15 cellular contexts compared by ENCODE assay signal in the genomic region with DNA sequence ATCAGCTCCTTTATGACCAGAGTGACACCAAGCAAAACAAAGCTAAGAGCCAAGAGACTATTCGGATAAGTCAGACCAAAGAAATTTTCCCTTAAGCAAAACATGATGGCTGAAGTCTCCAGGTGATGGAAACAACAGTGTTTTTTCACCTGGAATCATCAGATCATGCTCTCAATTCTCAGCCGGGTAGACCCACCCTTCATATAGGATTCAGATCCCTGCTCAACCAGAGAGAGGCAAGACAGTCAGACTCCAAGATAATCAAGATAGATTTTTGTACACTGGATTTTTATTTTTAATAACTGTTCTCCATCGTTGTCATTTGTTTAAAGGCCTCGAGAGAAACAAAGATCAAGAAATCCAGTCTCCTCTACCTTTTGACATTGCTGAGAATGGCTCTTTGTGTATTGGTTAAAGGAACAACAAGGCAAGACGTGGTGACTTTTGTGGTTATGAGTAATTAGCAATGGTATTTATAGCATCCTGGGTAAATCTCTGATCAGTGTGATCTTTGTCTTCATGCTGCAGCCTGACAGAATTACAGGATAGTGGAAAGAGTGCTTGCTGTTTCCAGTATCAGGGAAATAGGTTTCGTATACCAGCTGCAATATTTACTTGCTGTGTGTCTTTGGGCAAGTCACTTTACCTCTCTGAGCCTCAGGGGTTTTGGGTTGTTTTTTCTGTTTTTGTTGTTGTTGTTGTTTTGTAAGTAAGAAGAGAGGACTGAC. TPM values are rescaled to one million over a fixed set of nuclear protein-coding genes. Genes with fewer than 3 reads are reported as not detected.
DNase-seq lines count a peak whose midpoint lies in the region; ATAC-seq, FAIRE-seq and TF ChIP-seq lines count a peak whose summit lies in the region.
"Had no signal": no experiment of that assay in that cellular context is flagged by ENCODE, and none has a peak within 500 bp of the region (broad histone marks: within the 10 kb centered on the region; RNA-seq: fewer than 3 reads in every experiment).

No MANE protein-coding gene starts in this region.

- H3K27me3 Mint-ChIP-seq in T-helper 17 cell: no peaks in the 10 kb centered on the region
- H3K27me3 Mint-ChIP-seq in endodermal cell (ENCODE audit: insufficient read depth): no peaks in the 10 kb centered on the region
- H3K27me3 Mint-ChIP-seq: activated T-helper 17 cell treated with anti-CD3 and anti-CD28 coated beads, Interleukin-2, amount 50 U/mL, for 72 hours had no signal

- no peak overlapping the region for H3K4me3 ChIP-seq in BLaER1 treated with 17β-estradiol and CSF1 and Interleukin-3, amounts not matched to agents 10 nM and 100 nM
- no peak overlapping the region for H3K4me3 ChIP-seq in K562
- no peak overlapping the region for H3K4me3 ChIP-seq in endodermal cell (ENCODE audit: low read length)
- H3K4me3 ChIP-seq: gastrocnemius medialis, HAP-1, vagina had no signal

- peaks cover 0 to 48% (median 28%) of the 10 kb centered on the region in 10 experiments; a peak in 16 of 20 replicates for H3K4me1 ChIP-seq in BLaER1 treated with 17β-estradiol and CSF1 and Interleukin-3, amounts not matched to agents 10 nM and 100 nM
- no peaks in the 10 kb centered on the region for H3K4me1 ChIP-seq in K562 (replicated peaks in 1 of 2; ENCODE audit: control insufficient read depth in 2 of 2, insufficient read depth in 2 of 2, low read length in 2 of 2)
- H3K4me1 ChIP-seq in endodermal cell (ENCODE audit: control insufficient read depth, insufficient read depth, low read length): peaks cover 2% of the 10 kb centered on the region
- H3K4me1 ChIP-seq: gastrocnemius medialis, HAP-1, vagina had no signal

- intact Hi-C loops in K562 (cut with micrococcal nuclease): loop anchor here (5.0 kb wide), 1 partner anchor 190 kb away; no protein-coding TSS in a partner anchor

- no peaks in the 10 kb centered on the region for H3K9me1 ChIP-seq in K562 (ENCODE audit: control insufficient read depth, insufficient read depth, low read length)

- H4K20me1 ChIP-seq in BLaER1 treated with 17β-estradiol and CSF1 and Interleukin-3, amounts not matched to agents 10 nM and 100 nM: no peaks in the 10 kb centered on the region
- H4K20me1 ChIP-seq in K562 (replicated peaks; ENCODE audit: control insufficient read depth, insufficient read depth, low read length): no peaks in the 10 kb centered on the region

- H3K36me3 ChIP-seq in BLaER1 treated with 17β-estradiol and CSF1 and Interleukin-3, amounts not matched to agents 10 nM and 100 nM: no peaks in the 10 kb centered on the region
- H3K36me3 ChIP-seq in K562 (ENCODE audit: control insufficient read depth, insufficient read depth, low read length) (no peaks in the 10 kb centered on the region), endodermal cell (ENCODE audit: control insufficient read depth, insufficient read depth, low read length) (no peaks in the 10 kb centered on the region)
- H3K36me3 ChIP-seq: gastrocnemius medialis, HAP-1, neutrophil, vagina had no signal

- H3K27ac ChIP-seq in BLaER1 treated with 17β-estradiol and CSF1 and Interleukin-3, amounts not matched to agents 10 nM and 100 nM: no peak overlapping the region
- H3K27ac ChIP-seq in K562 (ENCODE audit: extremely low read depth, low read depth, low read length) (no peak overlapping the region), endodermal cell (ENCODE audit: low read depth, low read length) (no peak overlapping the region)
- H3K27ac ChIP-seq: gastrocnemius medialis, neutrophil, vagina had no signal

- H3K27me3 ChIP-seq in BLaER1 treated with 17β-estradiol and CSF1 and Interleukin-3, amounts not matched to agents 10 nM and 100 nM: no peaks in the 10 kb centered on the region
- peaks cover 4 to 5% of the 10 kb centered on the region in 2 experiments; a peak in 1 of 5 replicates for H3K27me3 ChIP-seq in K562 (ENCODE audit: control insufficient read depth in 2 of 2, insufficient read depth in 2 of 2, low read length in 2 of 2)
- no peaks in the 10 kb centered on the region for H3K27me3 ChIP-seq in endodermal cell (ENCODE audit: control insufficient read depth, insufficient read depth, low read length, poor library complexity, severe bottlenecking)
- H3K27me3 ChIP-seq: gastrocnemius medialis, neutrophil, vagina had no signal

- TF ChIP-seq CTCF in K562 (IDR thresholded peaks at IDR 0.05 in 2 of 3, conservative IDR thresholded peaks at IDR 0.05 in 1 of 3; ENCODE audit: insufficient read depth in 2 of 3, low read depth in 1 of 3, low read length in 3 of 3) (no peak), endodermal cell (conservative IDR thresholded peaks at IDR 0.05) (no peak)

- H3K4me2 ChIP-seq in BLaER1 treated with 17β-estradiol and CSF1 and Interleukin-3, amounts not matched to agents 10 nM and 100 nM: peak overlapping the region in 9 of 11 experiments; percentile 28 to 74 (median 62); a peak in 18 of 22 replicates
- no peak overlapping the region for H3K4me2 ChIP-seq in K562 (ENCODE audit: insufficient read depth, low read length)

- H3K4me1 Mint-ChIP-seq in T-helper 17 cell (no peaks in the 10 kb centered on the region), endodermal cell (peaks cover 17% of the 10 kb centered on the region)
- H3K4me1 Mint-ChIP-seq: activated T-helper 17 cell treated with anti-CD3 and anti-CD28 coated beads, Interleukin-2, amount 50 U/mL, for 72 hours had no signal

- POLR2A ChIA-PET in K562 (lab: Yijun Ruan, JAX): no interaction called here

- no peak for FAIRE-seq in K562 (lab: Jason Lieb, UNC)

- no peaks in the 10 kb centered on the region for H3K36me3 Mint-ChIP-seq in T-helper 17 cell (ENCODE audit: low read depth)
- no peaks in the 10 kb centered on the region for H3K36me3 Mint-ChIP-seq in endodermal cell (ENCODE audit: low read depth)

- no peak overlapping the region; a peak in 1 of 22 replicates for H3K9ac ChIP-seq in BLaER1 treated with 17β-estradiol and CSF1 and Interleukin-3, amounts not matched to agents 10 nM and 100 nM
- H3K9ac ChIP-seq in K562 (ENCODE audit: insufficient read depth in 1 of 2, low read depth in 2 of 2, low read length in 2 of 2) (no peak overlapping the region), endodermal cell (ENCODE audit: extremely low read depth, low read length, poor library complexity, severe bottlenecking) (no peak overlapping the region)

- H3K27ac Mint-ChIP-seq in T-helper 17 cell: no peak overlapping the region
- H3K27ac Mint-ChIP-seq in endodermal cell: no peak overlapping the region
- H3K27ac Mint-ChIP-seq: activated T-helper 17 cell treated with anti-CD3 and anti-CD28 coated beads, Interleukin-2, amount 50 U/mL, for 72 hours had no signal

- no peak for TF ChIP-seq POLR2A in K562 (conservative IDR thresholded peaks at IDR 0.05)

- CTCF ChIA-PET in K562 (lab: Yijun Ruan, JAX; ENCODE audit: low intra/inter-chr PET ratio): no interaction called here

- H3K4me3 Mint-ChIP-seq in T-helper 17 cell (no peak overlapping the region), endodermal cell (no peak overlapping the region)
- H3K4me3 Mint-ChIP-seq: activated T-helper 17 cell treated with anti-CD3 and anti-CD28 coated beads, Interleukin-2, amount 50 U/mL, for 72 hours had no signal

- TF ChIP-seq EP300 in K562 (IDR thresholded peaks at IDR 0.05; ENCODE audit: low read length): no peak

- no TSS peak for BruUV-seq in K562 (replicated peaks; lab: Mats Ljungman, UMichigan)

- no peaks in the 10 kb centered on the region for H3K79me2 ChIP-seq in K562 (ENCODE audit: control insufficient read depth, insufficient read depth, low read length)

- TF ChIP-seq RAD21 in K562 (CRISPR knock-in tag; conservative IDR thresholded peaks at IDR 0.05 in 1 of 2, IDR thresholded peaks at IDR 0.05 in 1 of 2): no peak

- DNase-seq in LHCN-M2 (ENCODE audit: low read depth): peak; percentile 55
- no peak for DNase-seq in K562 (ENCODE audit: extremely low read depth in 1 of 4, low spot score in 3 of 4)
- DNase-seq in kidney tubule cell (ENCODE audit: low spot score): peak; percentile 88
- no peak for DNase-seq in T-helper 17 cell
- DNase-seq in NCI-H345 treated with DMSO at 0.1 percent for 48 hours (lab: John Stamatoyannopoulos, UW; ENCODE audit: unreplicated experiment): no peak
- no peak for DNase-seq in endodermal cell
- DNase-seq: gastrocnemius medialis, KG1, left ventricle myocardium superior had no signal

- H3K9me3 Mint-ChIP-seq in endodermal cell: no peaks in the 10 kb centered on the region
- H3K9me3 Mint-ChIP-seq: activated T-helper 17 cell treated with anti-CD3 and anti-CD28 coated beads, Interleukin-2, amount 50 U/mL, for 72 hours had no signal

- WGBS in K562 (ENCODE audit: insufficient coverage, low coverage, missing lambda C conversion rate): 0% methylated on average over 6 of the region's 6 CpGs
- WGBS in endodermal cell (ENCODE audit: insufficient coverage in 1 of 2, insufficient read length in 1 of 2), 2 experiments: 82 to 94% methylated on average over 4 to 6 of the region's 6 CpGs

- no peaks in the 10 kb centered on the region for H3K9me3 ChIP-seq in BLaER1 treated with 17β-estradiol and CSF1 and Interleukin-3, amounts not matched to agents 10 nM and 100 nM (replicated peaks in 1 of 11)
- H3K9me3 ChIP-seq in K562 (replicated peaks; ENCODE audit: control insufficient read depth, insufficient read depth, low read depth, low read length): no peaks in the 10 kb centered on the region
- H3K9me3 ChIP-seq in T-helper 17 cell (ENCODE audit: control insufficient read depth, low read length, poor library complexity, severe bottlenecking): no peaks in the 10 kb centered on the region
- H3K9me3 ChIP-seq in endodermal cell (ENCODE audit: control insufficient read depth, low read length): no peaks in the 10 kb centered on the region
- H3K9me3 ChIP-seq: gastrocnemius medialis, HAP-1, neutrophil, vagina had no signal

- ATAC-seq in K562 (no peak), T-helper 17 cell (no peak), GM18870 (IDR thresholded peaks at IDR 0.05; ENCODE audit: unreplicated experiment) (no peak)
- ATAC-seq: activated T-helper 17 cell treated with anti-CD3 and anti-CD28 coated beads, Interleukin-2, amount 50 U/mL, for 72 hours; gastrocnemius medialis; left ventricle myocardium superior had no signal

- in situ Hi-C loops in K562 (cut with MboI): loop anchor here (25.0 kb wide), 1 partner anchor 1280 kb away; no protein-coding TSS in a partner anchor

- H2AFZ ChIP-seq in K562 (ENCODE audit: low read depth, low read length): no peak overlapping the region

RNA-seq across cellular contexts. Expression of gene ID4, which starts 29.9 kb away (rescaled TPM):
- total RNA-seq in LHCN-M2 (2014; rRNA removed) (not detected in 2 replicates), K562 (2014; rRNA removed) (not detected in 2 replicates), K562 (2014; rRNA removed; fragmentation: Illumina TruSeq; extraction: Trizol) (not detected in 2 replicates), K562 (2015; rRNA removed; fragmentation: Illumina TruSeq; extraction: Trizol) (not detected in 2 replicates), K562 (2021) (0.07 TPM in 1 of 2 replicates, not detected in the other), T-helper 17 cell (not detected), endodermal cell (10 to 100 TPM; 38.5 to 39.3 TPM)
- polyA plus RNA-seq in LHCN-M2 (2012): not detected
- not detected in 2 replicates for total RNA-seq in K562 (2011; cell fraction: chromatin; rRNA removed; ENCODE audit: low replicate concordance)
- not detected in 2 replicates for total RNA-seq in K562 (2011; cell fraction: nucleolus; rRNA removed)
- not detected in 2 replicates for total RNA-seq in K562 (2011; cell fraction: nucleoplasm; rRNA removed)
- polyA plus RNA-seq in K562 (2011; rRNA removed) (not detected in 2 replicates), K562 (2014; fragmentation: Illumina TruSeq; extraction: Trizol) (not detected in 2 replicates), K562 (2014; fragmentation: Nextera tagmentation; extraction: Ambion mirVana) (not detected), K562 (2014; rRNA removed) (not detected in 2 replicates)
- polyA plus RNA-seq in K562 (2011; cell fraction: cytosol; rRNA removed): not detected in 2 replicates
- polyA plus RNA-seq in K562 (2011; cell fraction: nucleus; rRNA removed): not detected in 2 replicates
- polyA plus RNA-seq in K562 (2012): not detected in 2 replicates
- not detected in 2 replicates for polyA minus RNA-seq in K562 (2011; rRNA and poly(A)+ RNA removed)
- polyA minus RNA-seq in K562 (2011; cell fraction: cytosol; rRNA and poly(A)+ RNA removed): not detected in 2 replicates
- not detected in 2 replicates for polyA minus RNA-seq in K562 (2011; cell fraction: nucleus; rRNA and poly(A)+ RNA removed)
- 63.6 TPM for polyA plus RNA-seq in endodermal cell (2013, experiment 1 of 2)
- 50.1 TPM for polyA plus RNA-seq in endodermal cell (2013, experiment 2 of 2)
- total RNA-seq: activated T-helper 17 cell treated with anti-CD3 and anti-CD28 coated beads, Interleukin-2, amount 50 U/mL, for 72 hours had no signal

Comparison
In these comparisons a context has a peak if more than half of its experiments do, and no peak if none do; other contexts are left out.
1. DNase-seq: peak in LHCN-M2 (single experiment) and kidney tubule cell (single experiment); none in K562 (0 of 4), T-helper 17 cell (0 of 3), NCI-H345 treated with DMSO at 0.1 percent for 48 hours (single experiment) and endodermal cell (single experiment).
2. RNA of gene ID4, which starts 29.9 kb away (total RNA-seq): 38.5 to 39.3 TPM in endodermal cell; not detected in LHCN-M2, 0.07 TPM in K562 and not detected in T-helper 17 cell; every median in the first group is over 10 times any median in the second.